In the genomic region with DNA sequence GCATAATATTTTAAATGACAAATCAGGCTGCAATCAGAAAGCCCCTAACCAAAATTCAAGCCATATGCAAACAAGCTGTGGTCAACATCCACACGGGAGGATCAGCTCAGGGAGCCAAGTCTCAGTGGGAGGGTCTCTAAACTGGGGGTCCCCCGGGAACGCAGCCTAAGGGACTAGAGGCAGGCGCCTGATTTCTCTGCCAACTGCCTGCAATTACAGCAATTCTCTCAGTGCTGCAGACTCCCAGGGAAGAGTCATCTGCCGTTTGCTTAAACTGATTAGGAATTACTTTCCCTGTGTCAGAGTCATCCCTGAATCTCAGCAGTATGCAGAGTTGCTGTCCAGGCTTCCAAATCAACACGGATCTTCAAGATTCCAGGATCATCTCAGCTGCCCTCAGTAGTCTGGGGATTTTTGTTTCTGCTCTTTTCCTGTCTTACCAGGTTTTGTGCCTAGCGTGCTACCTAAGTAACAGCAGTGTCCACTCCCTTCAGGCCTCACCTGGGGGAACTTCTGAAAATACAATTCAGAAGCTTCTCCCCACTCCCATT, we compare ENCODE assay signal across 14 cellular contexts.
"Had no signal": no experiment of that assay in that cellular context is flagged by ENCODE, and none has a peak within 500 bp of the region (broad histone marks: within the 10 kb centered on the region; RNA-seq: fewer than 3 reads in every experiment).

No MANE protein-coding gene starts in this region.

- H3K36me3 ChIP-seq: cardiac muscle cell, left ventricle myocardium inferior, right atrium auricular region, tibial artery had no signal

- H3K27ac ChIP-seq: cardiac muscle cell, epithelial cell of prostate, left ventricle myocardium inferior, right atrium auricular region, skin epidermis, tibial artery had no signal

- H3K9me3 ChIP-seq: left ventricle myocardium inferior, right atrium auricular region had no signal

- H3K4me3 ChIP-seq: cardiac muscle cell, left ventricle myocardium inferior, right atrium auricular region, skin epidermis, tibial artery had no signal

- H3K27me3 ChIP-seq: cardiac muscle cell, right atrium auricular region had no signal

- H3K4me3 Mint-ChIP-seq: naive thymus-derived CD4-positive, alpha-beta T cell had no signal

- H3K4me1 Mint-ChIP-seq: naive thymus-derived CD4-positive, alpha-beta T cell had no signal

- H3K4me1 ChIP-seq: right atrium auricular region, tibial artery had no signal

- DNase-seq: activated CD4-positive, CD25-positive, alpha-beta regulatory T cell treated with anti-CD3 and anti-CD28 coated beads, Interleukin-2, amount 50 U/mL, for 72 hours; activated naive CD4-positive, alpha-beta T cell treated with anti-CD3 and anti-CD28 coated beads, Interleukin-2, amount 50 U/mL, for 16 hours; left ventricle myocardium inferior; naive thymus-derived CD4-positive, alpha-beta T cell; nucleus accumbens; stimulated activated CD4-positive, alpha-beta T cell treated with anti-CD3 and anti-CD28 coated beads, Interleukin-15, amount 100 ng/mL, for 24 hours; stimulated activated CD4-positive, alpha-beta T cell treated with anti-CD3 and anti-CD28 coated beads, Interleukin-4, amount 100 ng/mL, for 1 hour; stimulated activated naive CD4-positive, alpha-beta T cell; tibial artery had no signal

- H3K27ac Mint-ChIP-seq: activated T-helper 2 cell treated with anti-CD3 and anti-CD28 coated beads, Interferon-gamma antibody, Interleukin-2, Interleukin-4, amounts not matched to agents 10 μg/mL and 5 μg/mL and 100 μg/mL, durations not matched to agents 14 hours and 24 hours and 36 hours; naive thymus-derived CD4-positive, alpha-beta T cell had no signal

- ATAC-seq: naive thymus-derived CD4-positive, alpha-beta T cell had no signal
